In the genomic region with DNA sequence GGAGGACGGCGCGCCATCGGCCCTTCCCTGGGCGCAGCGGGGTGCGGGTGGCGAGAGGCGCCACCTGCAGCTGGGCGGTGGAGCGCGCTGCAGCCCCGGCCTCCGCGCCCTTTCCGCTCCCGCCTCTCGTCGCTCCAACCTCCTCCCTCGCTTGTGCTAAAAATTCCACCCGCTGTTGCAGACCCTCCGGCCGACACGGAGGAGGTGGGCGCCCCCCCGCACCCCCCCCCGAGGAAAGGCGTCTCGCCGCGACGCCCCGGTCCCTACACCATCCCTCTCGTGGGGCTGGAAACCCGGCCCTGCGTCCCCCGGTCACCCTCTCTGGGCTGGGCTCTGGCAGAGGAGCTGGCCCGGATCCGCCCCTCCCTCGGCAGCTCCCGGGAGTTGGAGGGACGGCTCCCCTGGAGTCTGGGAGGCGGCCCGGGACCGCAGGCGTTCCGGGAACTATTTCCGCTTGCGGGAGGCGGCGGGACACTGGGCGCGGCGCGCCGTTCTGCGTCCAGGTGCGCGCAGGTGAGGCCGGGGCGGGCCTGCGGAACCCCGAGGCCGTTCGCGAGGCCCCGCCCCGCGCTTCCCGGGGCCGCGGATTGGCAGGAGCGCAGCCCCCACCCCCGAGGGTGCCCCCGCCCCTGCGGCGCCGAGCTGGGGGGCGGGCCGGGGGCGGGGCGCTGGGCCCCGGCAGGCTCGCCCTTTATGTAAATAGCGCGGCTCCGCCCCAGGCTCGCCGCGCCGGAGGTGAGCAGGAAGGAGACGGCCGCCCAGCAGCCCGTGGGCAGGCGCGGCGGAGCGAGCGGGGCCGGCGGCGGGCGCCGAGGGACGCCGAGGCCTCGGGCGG, we compare ENCODE assay signal across 7 cellular contexts.
DNase-seq lines count a peak whose midpoint lies in the region; ATAC-seq lines count a peak whose summit lies in the region.

A gene with protein sequence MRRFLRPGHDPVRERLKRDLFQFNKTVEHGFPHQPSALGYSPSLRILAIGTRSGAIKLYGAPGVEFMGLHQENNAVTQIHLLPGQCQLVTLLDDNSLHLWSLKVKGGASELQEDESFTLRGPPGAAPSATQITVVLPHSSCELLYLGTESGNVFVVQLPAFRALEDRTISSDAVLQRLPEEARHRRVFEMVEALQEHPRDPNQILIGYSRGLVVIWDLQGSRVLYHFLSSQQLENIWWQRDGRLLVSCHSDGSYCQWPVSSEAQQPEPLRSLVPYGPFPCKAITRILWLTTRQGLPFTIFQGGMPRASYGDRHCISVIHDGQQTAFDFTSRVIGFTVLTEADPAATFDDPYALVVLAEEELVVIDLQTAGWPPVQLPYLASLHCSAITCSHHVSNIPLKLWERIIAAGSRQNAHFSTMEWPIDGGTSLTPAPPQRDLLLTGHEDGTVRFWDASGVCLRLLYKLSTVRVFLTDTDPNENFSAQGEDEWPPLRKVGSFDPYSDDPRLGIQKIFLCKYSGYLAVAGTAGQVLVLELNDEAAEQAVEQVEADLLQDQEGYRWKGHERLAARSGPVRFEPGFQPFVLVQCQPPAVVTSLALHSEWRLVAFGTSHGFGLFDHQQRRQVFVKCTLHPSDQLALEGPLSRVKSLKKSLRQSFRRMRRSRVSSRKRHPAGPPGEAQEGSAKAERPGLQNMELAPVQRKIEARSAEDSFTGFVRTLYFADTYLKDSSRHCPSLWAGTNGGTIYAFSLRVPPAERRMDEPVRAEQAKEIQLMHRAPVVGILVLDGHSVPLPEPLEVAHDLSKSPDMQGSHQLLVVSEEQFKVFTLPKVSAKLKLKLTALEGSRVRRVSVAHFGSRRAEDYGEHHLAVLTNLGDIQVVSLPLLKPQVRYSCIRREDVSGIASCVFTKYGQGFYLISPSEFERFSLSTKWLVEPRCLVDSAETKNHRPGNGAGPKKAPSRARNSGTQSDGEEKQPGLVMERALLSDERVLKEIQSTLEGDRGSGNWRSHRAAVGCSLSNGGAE (plus strand): TSS at position 727 of the 835 bp plus-strand sequence. CDS start 17,730 bp downstream, outside the sequence.

- DNase-seq in NCI-H2196 treated with DMSO at 0.1 percent for 48 hours (lab: John Stamatoyannopoulos, UW; ENCODE audit: unreplicated experiment), result peak; percentile 83
- peak; percentile 81 for DNase-seq in activated CD4-positive, CD25-positive, alpha-beta regulatory T cell treated with anti-CD3 and anti-CD28 coated beads, Interleukin-2, amount 50 U/mL, for 72 hours
- peak; percentile 59 for DNase-seq in cerebellar cortex (ENCODE audit: low spot score)
- peak; percentile 95 for DNase-seq in left kidney (ENCODE audit: low read depth, low spot score)
- peak; percentile 60 to 69 for DNase-seq in stimulated activated CD4-positive, alpha-beta T cell treated with anti-CD3 and anti-CD28 coated beads, Interleukin-4, amount 100 ng/mL, for 48 hours (ENCODE audit: low read depth in 2 of 2)

- ATAC-seq in GM18861 (IDR thresholded peaks at IDR 0.05; ENCODE audit: unreplicated experiment) (peak; percentile 66), HG03097 (IDR thresholded peaks at IDR 0.05; ENCODE audit: low FRiP score, unreplicated experiment) (peak; percentile 76)

Comparison
In these comparisons a context has a peak if more than half of its experiments do, and no peak if none do; other contexts are left out.
1. Peak in every context shown above with its lines: DNase-seq and ATAC-seq.